9 cellular contexts compared by ENCODE assay signal in the genomic region with DNA sequence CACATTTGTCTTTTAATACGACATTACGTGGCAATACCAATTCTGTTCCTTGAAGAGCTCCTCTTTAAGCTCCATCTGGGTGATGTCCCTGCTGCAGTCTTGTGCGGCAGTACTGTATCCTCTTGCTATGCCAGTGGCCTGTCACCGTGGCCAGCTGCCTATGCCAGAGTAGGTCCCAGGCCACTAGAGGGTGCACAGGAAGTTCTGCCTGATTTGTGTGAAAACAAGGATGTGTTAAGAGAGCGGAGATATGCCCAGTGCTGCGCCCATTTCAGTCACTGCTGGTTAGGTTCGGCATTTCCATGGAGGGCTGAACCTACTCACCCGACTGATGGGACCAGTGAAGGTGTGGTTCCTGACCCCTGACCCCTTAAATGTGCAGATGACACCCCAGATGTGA. TPM values are rescaled to one million over a fixed set of nuclear protein-coding genes. Genes with fewer than 3 reads are reported as not detected.
DNase-seq lines count a peak whose midpoint lies in the region; ATAC-seq and TF ChIP-seq lines count a peak whose summit lies in the region.
"Had no signal": no experiment of that assay in that cellular context is flagged by ENCODE, and none has a peak within 500 bp of the region (broad histone marks: within the 10 kb centered on the region; RNA-seq: fewer than 3 reads in every experiment).

No MANE protein-coding gene starts in this region.

- H3K79me2 ChIP-seq in trophoblast cell (ENCODE audit: control insufficient read depth, insufficient read depth, low read length, poor library complexity): no peaks in the 10 kb centered on the region

- no peak overlapping the region for H3K4ac ChIP-seq in trophoblast cell (ENCODE audit: low read depth, low read length)

- H3K27ac ChIP-seq in trophoblast cell (ENCODE audit: low read depth, low read length) (no peak overlapping the region), ovary (no peak overlapping the region)

- H3K4me2 ChIP-seq in trophoblast cell (ENCODE audit: low read length): no peak overlapping the region

- no peaks in the 10 kb centered on the region for H3K79me1 ChIP-seq in trophoblast cell (ENCODE audit: low read length)

- H2BK5ac ChIP-seq in trophoblast cell (ENCODE audit: low read depth, low read length, poor library complexity): no peak overlapping the region

- H3K4me1 ChIP-seq in trophoblast cell (ENCODE audit: control insufficient read depth in 1 of 2, insufficient read depth in 2 of 2, low read length in 2 of 2) (no peaks in the 10 kb centered on the region), ovary (ENCODE audit: insufficient read depth) (no peaks in the 10 kb centered on the region)

- H4K8ac ChIP-seq in trophoblast cell (ENCODE audit: low read depth, low read length): no peak overlapping the region

- no peak overlapping the region for H2AK5ac ChIP-seq in trophoblast cell (ENCODE audit: low read length)

- H4K91ac ChIP-seq in trophoblast cell (ENCODE audit: low read depth, low read length): no peak overlapping the region

- H2BK12ac ChIP-seq in trophoblast cell (ENCODE audit: low read length): no peak overlapping the region

- H3K4me3 ChIP-seq in NB4 (ENCODE audit: low read depth, low read length) (no peak overlapping the region), epithelial cell of esophagus (ENCODE audit: low read length) (no peak overlapping the region), trophoblast cell (ENCODE audit: low read depth, low read length) (no peak overlapping the region), ovary (no peak overlapping the region)
- H3K4me3 ChIP-seq: lung had no signal

- no peak overlapping the region for H3K14ac ChIP-seq in trophoblast cell (ENCODE audit: low read length)

- H3K9ac ChIP-seq in trophoblast cell (ENCODE audit: low read length): no peak overlapping the region

- H3K18ac ChIP-seq in trophoblast cell (ENCODE audit: low read length): no peak overlapping the region

- TF ChIP-seq POLR2A in NB4 (IDR thresholded peaks at IDR 0.05; ENCODE audit: extremely low read depth, insufficient read length): no peak
- no peak for TF ChIP-seq POLR2A in ovary (IDR thresholded peaks at IDR 0.05)

- no peak overlapping the region for H2AFZ ChIP-seq in trophoblast cell (ENCODE audit: insufficient read depth, low read length, poor library complexity)

- H3K27me3 ChIP-seq in trophoblast cell (ENCODE audit: insufficient read depth, low read length): no peaks in the 10 kb centered on the region
- H3K27me3 ChIP-seq in ovary: no peaks in the 10 kb centered on the region

- no peak overlapping the region for H2BK120ac ChIP-seq in trophoblast cell (ENCODE audit: insufficient read depth, low read length, poor library complexity)

- TF ChIP-seq EP300 in ovary (IDR thresholded peaks at IDR 0.05): no peak

- H4K12ac ChIP-seq in trophoblast cell (ENCODE audit: low read depth, low read length): no peak overlapping the region

- intact Hi-C loops in ovary (cut with DNase I): no loop called here

- no peak overlapping the region for H3K23ac ChIP-seq in trophoblast cell (ENCODE audit: low read length)

- H3K36me3 ChIP-seq in trophoblast cell (ENCODE audit: control insufficient read depth in 1 of 2, insufficient read depth in 2 of 2, low read length in 2 of 2): peaks cover 2% of the 10 kb centered on the region in 2 experiments
- no peaks in the 10 kb centered on the region for H3K36me3 ChIP-seq in ovary

- DNase-seq in ELF-1 (ENCODE audit: low read depth, low spot score) (peak; percentile 54), NB4 (ENCODE audit: low read depth) (peak; percentile 48), epithelial cell of esophagus (ENCODE audit: low read depth) (peak; percentile 8), trophoblast cell (peak; percentile 57 to 65), ovary (no peak), epidermal melanocyte (ENCODE audit: insufficient read length, low spot score) (no peak)

- H3K9me3 ChIP-seq in trophoblast cell (ENCODE audit: insufficient read depth, low read depth, low read length) (no peaks in the 10 kb centered on the region), ovary (no peaks in the 10 kb centered on the region)

- WGBS in trophoblast cell (ENCODE audit: extremely low coverage, insufficient coverage, insufficient read length): no CpG with 5 or more reads among the region's 8 CpGs
- 73 to 90% (median 79%) methylated on average over 8 of the region's 8 CpGs for WGBS in ovary, 3 donors

- ATAC-seq in GM21381 (IDR thresholded peaks at IDR 0.05; ENCODE audit: unreplicated experiment) (no peak), GM18868 (IDR thresholded peaks at IDR 0.05; ENCODE audit: unreplicated experiment) (no peak)

- peak; percentile 54 for TF ChIP-seq CTCF in NB4 (IDR thresholded peaks at IDR 0.05; ENCODE audit: low read depth, low read length)
- TF ChIP-seq CTCF in epithelial cell of esophagus (IDR thresholded peaks at IDR 0.05; ENCODE audit: insufficient read depth, low read depth, low read length, missing control alignments): peak; percentile 23
- no peak for TF ChIP-seq CTCF in ovary (IDR thresholded peaks at IDR 0.05)

RNA-seq across cellular contexts. Expression of a gene that starts 25.2 kb away (rescaled TPM):
- 12.1 and 12.7 TPM in 2 replicates for polyA plus RNA-seq in trophoblast cell (2013)
- 1 to 10 TPM; 2.4 to 5.9 (median 3.8) TPM for total RNA-seq in ovary
- polyA plus RNA-seq in ovary: 1 to 10 TPM; 1.2 to 4.5 TPM

RNA-seq across cellular contexts. Expression of a gene that starts 26.8 kb away (rescaled TPM):
- polyA plus RNA-seq in trophoblast cell (2013): 81.2 and 81.5 TPM in 2 replicates
- 10 to 100 TPM; 17.9 to 42.1 (median 30.2) TPM for total RNA-seq in ovary
- 10 to 100 TPM; 13.9 to 44.4 TPM for polyA plus RNA-seq in ovary

Comparison
In these comparisons a context has a peak if more than half of its experiments do, and no peak if none do; other contexts are left out.
1. DNase-seq: peak in ELF-1 (single experiment), NB4 (single experiment), epithelial cell of esophagus (single experiment) and trophoblast cell (2 of 2); none in ovary (0 of 5) and epidermal melanocyte (single experiment).
2. CTCF ChIP-seq: peak in NB4 (single experiment) and epithelial cell of esophagus (single experiment); none in ovary (0 of 3).